Comparison of ENCODE assay signal across 8 cellular contexts in the genomic region with DNA sequence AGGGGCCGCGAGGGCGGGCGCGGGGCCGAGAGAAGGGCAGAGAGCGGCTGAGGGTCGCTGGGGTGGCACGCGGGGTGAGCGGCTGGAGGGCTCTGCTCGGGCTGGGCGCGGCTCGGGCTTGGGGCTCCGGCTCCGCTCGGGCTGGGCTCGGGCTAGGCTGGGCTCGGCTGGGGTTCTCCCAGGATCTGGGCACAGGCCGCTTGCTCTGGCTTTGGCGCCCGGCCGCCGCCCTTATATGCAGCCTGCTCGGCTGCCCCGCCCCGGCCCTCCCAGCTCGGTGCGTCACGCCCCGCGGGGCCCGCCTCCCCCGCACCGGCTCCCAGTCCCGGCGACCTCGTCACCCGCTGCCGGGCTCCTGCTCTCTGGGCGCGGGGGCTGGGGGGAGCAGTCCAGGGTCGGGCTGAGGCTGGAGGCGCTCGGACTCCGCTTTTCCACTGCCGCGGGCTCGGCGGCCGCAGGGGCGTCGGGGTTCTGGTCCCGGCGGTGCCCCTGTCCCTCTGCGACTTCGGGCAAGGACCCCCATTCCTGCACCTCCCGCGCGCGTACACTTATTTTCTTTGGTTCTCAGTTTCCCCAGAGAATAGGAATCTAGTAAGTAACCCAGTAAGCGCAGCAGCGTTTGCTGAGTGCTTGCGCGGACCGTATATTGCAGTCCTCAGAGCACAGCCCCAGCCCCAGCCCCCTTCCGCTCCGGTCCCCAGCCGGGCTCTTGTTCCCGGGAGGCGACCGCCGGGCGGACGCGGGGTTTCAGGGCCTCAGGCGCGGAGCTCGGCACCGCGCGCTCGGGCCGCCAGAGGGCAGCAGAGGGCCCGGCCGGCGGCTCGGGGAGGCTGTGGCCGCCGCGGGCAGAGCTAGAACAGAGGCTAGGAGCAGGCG. TPM values are rescaled to one million over a fixed set of nuclear protein-coding genes. Genes with fewer than 3 reads are reported as not detected.
DNase-seq lines count a peak whose midpoint lies in the region; ATAC-seq, FAIRE-seq and TF ChIP-seq lines count a peak whose summit lies in the region.

A gene with protein sequence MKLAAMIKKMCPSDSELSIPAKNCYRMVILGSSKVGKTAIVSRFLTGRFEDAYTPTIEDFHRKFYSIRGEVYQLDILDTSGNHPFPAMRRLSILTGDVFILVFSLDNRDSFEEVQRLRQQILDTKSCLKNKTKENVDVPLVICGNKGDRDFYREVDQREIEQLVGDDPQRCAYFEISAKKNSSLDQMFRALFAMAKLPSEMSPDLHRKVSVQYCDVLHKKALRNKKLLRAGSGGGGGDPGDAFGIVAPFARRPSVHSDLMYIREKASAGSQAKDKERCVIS (minus strand): TSS at position 207 of the 876 bp plus-strand sequence. CDS start 214 bp downstream, outside the sequence.

- TF ChIP-seq CTCF in choroid plexus epithelial cell (conservative IDR thresholded peaks at IDR 0.05; ENCODE audit: low read depth, low read length) = peak; percentile 49

- peak; percentile 98 for DNase-seq in GM12891 (ENCODE audit: insufficient read length, low spot score)
- peak; percentile 78 for DNase-seq in NCI-H2171 treated with DMSO at 0.1 percent for 48 hours (lab: John Stamatoyannopoulos, UW)
- peak; percentile 60 to 62 for DNase-seq in activated CD4-positive, alpha-beta T cell treated with anti-CD3 and anti-CD28 coated beads for 24 hours (ENCODE audit: low read depth in 2 of 2)
- peak; percentile 83 for DNase-seq in choroid plexus epithelial cell (ENCODE audit: low read depth)
- peak; percentile 87 to 92 for DNase-seq in left colon
- DNase-seq in stimulated activated CD4-positive, alpha-beta T cell treated with anti-CD3 and anti-CD28 coated beads, Interleukin-1b, Interleukin-23, amount 100 ng/mL, for 4 hours (ENCODE audit: low read depth in 2 of 2) = peak; percentile 73 to 79
- no peak for DNase-seq in GDM1 (lab: John Stamatoyannopoulos, UW)

- peak within 1 kb of the TSS; percentile 59 for H3K4me3 ChIP-seq in choroid plexus epithelial cell (ENCODE audit: low read depth, low read length)

- no peak for TF ChIP-seq POLR2A in GM12891 (IDR thresholded peaks at IDR 0.05; ENCODE audit: low read depth, low read length)

- peak; percentile 75 for FAIRE-seq in GM12891 (lab: Jason Lieb, UNC)

- ATAC-seq in HG02943 (IDR thresholded peaks at IDR 0.05; ENCODE audit: low read depth, unreplicated experiment) (peak; percentile 65), left colon (peak; percentile 81)

- intact Hi-C loops in left colon (cut with DNase I, micrococcal nuclease) = loop anchor here in 1 of 2 donors (5.0 to 10.0 kb wide), 2 partner anchors 142 to 146 kb away; no protein-coding TSS in a partner anchor

TF ChIP-seq in GM12891, 5 proteins besides CTCF, POLR2A, EP300 and RAD21:
- TF ChIP-seq POLR2AphosphoS5 (IDR thresholded peaks at IDR 0.05; ENCODE audit: low read depth, low read length) (no peak), POU2F2 (IDR thresholded peaks at IDR 0.05; ENCODE audit: low read depth, low read length) (no peak), SPI1 (IDR thresholded peaks at IDR 0.05; ENCODE audit: low read depth, low read length) (no peak), TAF1 (IDR thresholded peaks at IDR 0.05; ENCODE audit: low read depth, low read length) (no peak), PAX5 (IDR thresholded peaks at IDR 0.05; ENCODE audit: insufficient read depth, low read length, severe bottlenecking) (no peak)

RNA-seq across cellular contexts. Expression of the gene that starts here (rescaled TPM):
- polyA plus RNA-seq in GM12891 (2012; ENCODE audit: low read depth, missing spikeins) = 0.08 TPM
- total RNA-seq in left colon = 10 to 100 TPM; 20.9 to 24.6 TPM
